ENCODE assay signal across 20 cellular contexts in genomic region chr7:101628522-101628921, GRCh38. TPM values are rescaled to one million over a fixed set of nuclear protein-coding genes. Genes with fewer than 3 reads are reported as not detected.
DNase-seq lines count a peak whose midpoint lies in the region; ATAC-seq and TF ChIP-seq lines count a peak whose summit lies in the region.
"Had no signal": no experiment of that assay in that cellular context is flagged by ENCODE, and none has a peak within 500 bp of the region (broad histone marks: within the 10 kb centered on the region; RNA-seq: fewer than 3 reads in every experiment).

No MANE protein-coding gene starts in this region.

- no peak overlapping the region for H3K27ac Mint-ChIP-seq in T-helper 17 cell
- H3K27ac Mint-ChIP-seq: CD8-positive, alpha-beta memory T cell had no signal

- 38% methylated on average over 6 of the region's 6 CpGs for WGBS in urinary bladder

- intact Hi-C loops in cardiac septum (cut with DNase I) = no loop called here

- H3K9me3 ChIP-seq in WERI-Rb-1 (ENCODE audit: severe bottlenecking) (no peaks in the 10 kb centered on the region), T-helper 17 cell (ENCODE audit: control insufficient read depth, low read length, poor library complexity, severe bottlenecking) (no peaks in the 10 kb centered on the region)
- H3K9me3 ChIP-seq: HAP-1, MG63 had no signal

- H3K36me3 Mint-ChIP-seq in T-helper 17 cell (ENCODE audit: low read depth) = peaks cover 5% of the 10 kb centered on the region

- no peak for ATAC-seq in GM18519 (IDR thresholded peaks at IDR 0.05; ENCODE audit: low FRiP score, unreplicated experiment)
- ATAC-seq in T-helper 17 cell = no peak

- no peaks in the 10 kb centered on the region for H3K36me3 ChIP-seq in WERI-Rb-1
- no peaks in the 10 kb centered on the region for H3K36me3 ChIP-seq in urinary bladder (ENCODE audit: insufficient read depth)
- H3K36me3 ChIP-seq: BLaER1 treated with 17β-estradiol and CSF1 and Interleukin-3, amounts not matched to agents 10 nM and 100 nM; HAP-1; MG63 had no signal

- peaks cover 8% of the 10 kb centered on the region for H3K4me1 Mint-ChIP-seq in T-helper 17 cell

- H3K27me3 ChIP-seq in WERI-Rb-1 (ENCODE audit: insufficient read depth, low read depth, severe bottlenecking) = no peaks in the 10 kb centered on the region
- H3K27me3 ChIP-seq: MG63 had no signal

- no peak overlapping the region for H3K4me3 Mint-ChIP-seq in T-helper 17 cell
- H3K4me3 Mint-ChIP-seq: CD8-positive, alpha-beta memory T cell had no signal

- DNase-seq in LHCN-M2 (ENCODE audit: low read depth) (peak; percentile 95), WERI-Rb-1 (peak; percentile 25), myocyte (ENCODE audit: low read depth) (peak; percentile 96), cardiac septum (ENCODE audit: low spot score) (no peak), T-helper 17 cell (no peak)
- DNase-seq: IMR-90, MG63, NCI-H1092, NCI-H1436 treated with DMSO at 0.1 percent for 48 hours, NCI-H2029, NCI-H2171, NCI-H446, NCI-H748 treated with DMSO at 0.1 percent for 48 hours, OCI-M1, SHP77 had no signal

- H3K4me3 ChIP-seq in WERI-Rb-1 (ENCODE audit: low read depth, low read length) (no peak overlapping the region), urinary bladder (ENCODE audit: low read depth, low read length) (no peak overlapping the region)
- H3K4me3 ChIP-seq: BLaER1 treated with 17β-estradiol and CSF1 and Interleukin-3, amounts not matched to agents 10 nM and 100 nM; HAP-1; MG63 had no signal

- no peaks in the 10 kb centered on the region for H3K4me1 ChIP-seq in urinary bladder (ENCODE audit: insufficient read depth)
- H3K4me1 ChIP-seq: HAP-1 had no signal

- peaks cover 37% of the 10 kb centered on the region for H3K27me3 Mint-ChIP-seq in T-helper 17 cell

- no peak for TF ChIP-seq CTCF in WERI-Rb-1 (IDR thresholded peaks at IDR 0.05; ENCODE audit: low read depth, low read length)

- H3K27ac ChIP-seq in WERI-Rb-1 (no peak overlapping the region), urinary bladder (ENCODE audit: low read depth) (peak overlapping the region; percentile 26)
- H3K27ac ChIP-seq: BLaER1 treated with 17β-estradiol and CSF1 and Interleukin-3, amounts not matched to agents 10 nM and 100 nM had no signal

RNA-seq across cellular contexts. Expression of gene MYL10, which starts 0.6 kb away (rescaled TPM):
- total RNA-seq in LHCN-M2 (2014; rRNA removed) (0.34 TPM in 1 of 2 replicates, not detected in the other), myocyte (0.31 TPM in 1 of 2 replicates, not detected in the other), urinary bladder (0.63 TPM), cardiac septum (not detected), T-helper 17 cell (not detected)
- polyA plus RNA-seq in LHCN-M2 (2012) = 0.32 TPM
- 2.9 TPM for polyA plus RNA-seq in myocyte (2012)
- 0.38 TPM for polyA plus RNA-seq in urinary bladder
- total RNA-seq: CD8-positive, alpha-beta memory T cell; IMR-90 had no signal
- polyA plus RNA-seq: CD8-positive, alpha-beta memory T cell; IMR-90 had no signal

Comparison
In these comparisons a context has a peak if more than half of its experiments do, and no peak if none do; other contexts are left out.
1. DNase-seq: peak in LHCN-M2 (single experiment), WERI-Rb-1 (single experiment) and myocyte (single experiment); none in cardiac septum (single experiment) and T-helper 17 cell (0 of 3).